In genomic region chr5:14871573-14872069, GRCh38 we compare ENCODE assay signal across 8 cellular contexts. TPM values are rescaled to one million over a fixed set of nuclear protein-coding genes. Genes with fewer than 3 reads are reported as not detected.
DNase-seq lines count a peak whose midpoint lies in the region; ATAC-seq and TF ChIP-seq lines count a peak whose summit lies in the region.

Gene ANKH (minus strand): TSS chr5:14871778. CDS start chr5:14871447, 331 bp downstream.

- H3K4me3 ChIP-seq in mesenchymal stem cell (ENCODE audit: insufficient read depth in 1 of 2, low read depth in 1 of 2, low read length in 2 of 2), result peak within 1 kb of the TSS; percentile 82

- H4K91ac ChIP-seq in mesenchymal stem cell (ENCODE audit: low read length), result peak within 1 kb of the TSS; percentile 39

- H3K9me3 Mint-ChIP-seq in CD14-positive monocyte, result peaks cover 0 to 4% (median 3%) of the 10 kb centered on the region in 7 donors
- no peaks in the 10 kb centered on the region for H3K9me3 Mint-ChIP-seq in effector memory CD8-positive, alpha-beta T cell

- H3K23ac ChIP-seq in mesenchymal stem cell (ENCODE audit: low read length in 2 of 2), result no peak within 1 kb of the TSS

- H4K8ac ChIP-seq in mesenchymal stem cell (ENCODE audit: low read length), result peak within 1 kb of the TSS; percentile 84

- peak within 1 kb of the TSS; percentile 91 for H3K9ac ChIP-seq in mesenchymal stem cell (ENCODE audit: low read length)

- intact Hi-C loops in CD14-positive monocyte (cut with micrococcal nuclease), result loop anchor here (1.0 to 10.0 kb wide), 3 partner anchors 133 to 147 kb away; no protein-coding TSS in a partner anchor

- H2BK12ac ChIP-seq in mesenchymal stem cell (ENCODE audit: low read length in 2 of 2), result peak within 1 kb of the TSS in 1 of 2 experiments; percentile 94

- peak within 1 kb of the TSS; percentile 94 for H2BK15ac ChIP-seq in mesenchymal stem cell (ENCODE audit: low read depth, poor library complexity, severe bottlenecking)

- H2BK5ac ChIP-seq in mesenchymal stem cell (ENCODE audit: low read depth, low read length, poor library complexity, severe bottlenecking), result peak within 1 kb of the TSS; percentile 66

- H3K18ac ChIP-seq in mesenchymal stem cell (ENCODE audit: low read depth in 1 of 2, low read length in 2 of 2), result peak within 1 kb of the TSS; percentile 89 to 93

- peaks cover 5% of the 10 kb centered on the region for H3K79me1 ChIP-seq in mesenchymal stem cell (replicated peaks; ENCODE audit: low read length, poor library complexity, severe bottlenecking)

- peaks cover 0 to 15% of the 10 kb centered on the region in 2 experiments for H3K27me3 ChIP-seq in mesenchymal stem cell (ENCODE audit: control insufficient read depth in 1 of 2, insufficient read depth in 1 of 2, low read length in 2 of 2)

- 0% methylated on average over 20 of the region's 78 CpGs for WGBS in mesenchymal stem cell

- H3K27ac ChIP-seq in mesenchymal stem cell (ENCODE audit: low read length, poor library complexity, severe bottlenecking), result no peak within 1 kb of the TSS

- H3K4me1 ChIP-seq in mesenchymal stem cell (ENCODE audit: control insufficient read depth, insufficient read depth, low read depth, low read length), result peaks cover 8% of the 10 kb centered on the region

- ATAC-seq in HG03442 (IDR thresholded peaks at IDR 0.05; ENCODE audit: unreplicated experiment), result peak; percentile 89
- peak; percentile 85 for ATAC-seq in effector memory CD8-positive, alpha-beta T cell (replicated peaks)

- H2AFZ ChIP-seq in mesenchymal stem cell (ENCODE audit: low read depth, low read length), result peak within 1 kb of the TSS; percentile 89

- peak within 1 kb of the TSS; percentile 84 to 88 for H3K4me3 Mint-ChIP-seq in CD14-positive monocyte
- H3K4me3 Mint-ChIP-seq in effector memory CD8-positive, alpha-beta T cell, result peak within 1 kb of the TSS; percentile 91 to 92

- H2BK120ac ChIP-seq in mesenchymal stem cell (ENCODE audit: low read depth, low read length), result peak within 1 kb of the TSS; percentile 73

- H3K27me3 Mint-ChIP-seq in CD14-positive monocyte (ENCODE audit: low read depth in 3 of 3), result peaks cover 51 to 58% (median 55%) of the 10 kb centered on the region in 3 donors
- no peaks in the 10 kb centered on the region for H3K27me3 Mint-ChIP-seq in effector memory CD8-positive, alpha-beta T cell

- peaks cover 22% of the 10 kb centered on the region for H3K4me1 Mint-ChIP-seq in CD14-positive monocyte
- peaks cover 26 to 30% of the 10 kb centered on the region in 2 donors for H3K4me1 Mint-ChIP-seq in effector memory CD8-positive, alpha-beta T cell (ENCODE audit: low read depth in 2 of 2)

- no peak for TF ChIP-seq CTCF in CD14-positive monocyte (IDR thresholded peaks at IDR 0.05)

- peaks cover 3 to 22% of the 10 kb centered on the region in 2 donors for H3K36me3 Mint-ChIP-seq in CD14-positive monocyte
- peaks cover 17% of the 10 kb centered on the region for H3K36me3 Mint-ChIP-seq in effector memory CD8-positive, alpha-beta T cell (ENCODE audit: insufficient read depth)

- peak within 1 kb of the TSS; percentile 36 to 88 for H3K14ac ChIP-seq in mesenchymal stem cell (ENCODE audit: low read length in 2 of 2)

- peak within 1 kb of the TSS; percentile 99 for H3K4me2 ChIP-seq in mesenchymal stem cell (ENCODE audit: low read length, poor library complexity, severe bottlenecking)

- H3K4ac ChIP-seq in mesenchymal stem cell (ENCODE audit: low read depth in 1 of 2, low read length in 2 of 2), result peak within 1 kb of the TSS in 1 of 2 experiments; percentile 75

- H3K9me3 ChIP-seq in mesenchymal stem cell (ENCODE audit: control insufficient read depth, low read length), result no peaks in the 10 kb centered on the region

- DNase-seq in CD14-positive monocyte (ENCODE audit: low spot score) (peak; percentile 62), GM19240 (ENCODE audit: insufficient read length, low spot score) (peak; percentile 65), NCI-H69 (lab: John Stamatoyannopoulos, UW) (peak; percentile 96), mesenchymal stem cell (peak; percentile 76)
- peak; percentile 89 for DNase-seq in activated CD8-positive, alpha-beta memory T cell treated with anti-CD3 and anti-CD28 coated beads for 24 hours
- DNase-seq in effector memory CD8-positive, alpha-beta T cell, result peak; percentile 77 to 83 (median 77)
- peak; percentile 81 for DNase-seq in stimulated activated CD8-positive, alpha-beta memory T cell treated with anti-CD3 and anti-CD28 coated beads, Interleukin-12 subunit alpha, Interleukin-12 subunit beta, amount 100 ng/mL, for 4 hours (ENCODE audit: low read depth)

- H2AK5ac ChIP-seq in mesenchymal stem cell (ENCODE audit: low read length, severe bottlenecking), result no peak within 1 kb of the TSS

- no peaks in the 10 kb centered on the region for H3K36me3 ChIP-seq in mesenchymal stem cell (ENCODE audit: control insufficient read depth in 1 of 2, insufficient read depth in 2 of 2, low read depth in 1 of 2, low read length in 2 of 2)

- peak within 1 kb of the TSS in 6 of 7 donors; percentile 40 to 83 (median 78) for H3K27ac Mint-ChIP-seq in CD14-positive monocyte
- peak within 1 kb of the TSS; percentile 90 to 92 for H3K27ac Mint-ChIP-seq in effector memory CD8-positive, alpha-beta T cell

RNA-seq across cellular contexts. Expression of gene ANKH, which starts in this region (rescaled TPM):
- polyA plus RNA-seq in CD14-positive monocyte, result 1 to 10 TPM; 2.4 to 3.1 TPM
- polyA plus RNA-seq in mesenchymal stem cell (2013, experiment 1 of 2), result 4.8 TPM
- polyA plus RNA-seq in mesenchymal stem cell (2013, experiment 2 of 2), result 5.1 TPM
